ENCODE assay signal across 9 cellular contexts in genomic region chr20:20363449-20364015, GRCh38. TPM values are rescaled to one million over a fixed set of nuclear protein-coding genes. Genes with fewer than 3 reads are reported as not detected.
DNase-seq lines count a peak whose midpoint lies in the region; ATAC-seq and TF ChIP-seq lines count a peak whose summit lies in the region.
"Had no signal": no experiment of that assay in that cellular context is flagged by ENCODE, and none has a peak within 500 bp of the region (broad histone marks: within the 10 kb centered on the region; RNA-seq: fewer than 3 reads in every experiment).

No MANE protein-coding gene starts in this region.

- no peak for TF ChIP-seq EP300 in suprapubic skin (IDR thresholded peaks at IDR 0.05)

- no peak overlapping the region for H3K4me3 ChIP-seq in endocrine pancreas (ENCODE audit: control insufficient read depth, insufficient read depth, low read length)
- peak overlapping the region; percentile 29 for H3K4me3 ChIP-seq in suprapubic skin
- H3K4me3 ChIP-seq: pancreas had no signal

- WGBS in suprapubic skin = 5% methylated on average over 22 of the region's 28 CpGs

- no peak for TF ChIP-seq POLR2A in suprapubic skin (IDR thresholded peaks at IDR 0.05)

- H3K27ac ChIP-seq in suprapubic skin = no peak overlapping the region
- H3K27ac ChIP-seq: pancreas had no signal

- no peak for DNase-seq in Right ventricle myocardium superior
- DNase-seq in left cardiac atrium = no peak
- peak; percentile 62 for DNase-seq in NCI-H345 treated with DMSO at 0.1 percent for 48 hours (lab: John Stamatoyannopoulos, UW; ENCODE audit: unreplicated experiment)
- no peak for DNase-seq in suprapubic skin (ENCODE audit: low spot score in 2 of 2)
- DNase-seq in stimulated activated CD4-positive, alpha-beta T cell treated with anti-CD3 and anti-CD28 coated beads, Interleukin-2, amount 100 ng/mL, for 48 hours = no peak

- H3K4me1 ChIP-seq in endocrine pancreas (ENCODE audit: control insufficient read depth, insufficient read depth, low read length) (peaks cover 15% of the 10 kb centered on the region), suprapubic skin (peaks cover 54% of the 10 kb centered on the region)

- no peaks in the 10 kb centered on the region for H3K27me3 ChIP-seq in endocrine pancreas (ENCODE audit: control insufficient read depth, insufficient read depth, low read length)
- peaks cover 84% of the 10 kb centered on the region for H3K27me3 ChIP-seq in suprapubic skin

- TF ChIP-seq CTCF in suprapubic skin (IDR thresholded peaks at IDR 0.05) = no peak

- peak overlapping the region; percentile 47 for H3K9ac ChIP-seq in endocrine pancreas (ENCODE audit: control insufficient read depth, insufficient read depth, low read length)

- intact Hi-C loops in Right ventricle myocardium superior (cut with DNase I) = loop anchor here (10.0 kb wide), 1 partner anchor 211 kb away; no protein-coding TSS in a partner anchor
- intact Hi-C loops in left cardiac atrium (cut with DNase I) = loop anchor here (5.0 to 10.0 kb wide), 2 partner anchors 201 to 281 kb away; no protein-coding TSS in a partner anchor

- ATAC-seq in Right ventricle myocardium superior (ENCODE audit: poor library complexity) (peak; percentile 14), left cardiac atrium (no peak), HG03025 (IDR thresholded peaks at IDR 0.05; ENCODE audit: low FRiP score, unreplicated experiment) (no peak), GM19351 (IDR thresholded peaks at IDR 0.05; ENCODE audit: unreplicated experiment) (no peak)

- no peaks in the 10 kb centered on the region for H3K9me3 ChIP-seq in endocrine pancreas (ENCODE audit: control insufficient read depth, low read length)
- no peaks in the 10 kb centered on the region for H3K9me3 ChIP-seq in suprapubic skin
- H3K9me3 ChIP-seq: pancreas had no signal

- H3K36me3 ChIP-seq in endocrine pancreas (ENCODE audit: control insufficient read depth, insufficient read depth, low read length) (no peaks in the 10 kb centered on the region), suprapubic skin (no peaks in the 10 kb centered on the region)
- H3K36me3 ChIP-seq: pancreas had no signal

RNA-seq across cellular contexts. Expression of gene INSM1, which starts 4.4 kb away (rescaled TPM):
- total RNA-seq in Right ventricle myocardium superior = not detected
- total RNA-seq in left cardiac atrium = not detected
- total RNA-seq in suprapubic skin = not detected
